Comparison of ENCODE assay signal across 1 cellular context in genomic region chr20:58366866-58367265, GRCh38.
TF ChIP-seq lines count a peak whose summit lies in the region.

No MANE protein-coding gene starts in this region.

TF ChIP-seq in IMR-90, 13 proteins besides CTCF, POLR2A, EP300 and RAD21 (continued from another document):
- TF ChIP-seq MXI1 (IDR thresholded peaks at IDR 0.05; ENCODE audit: borderline replicate concordance, low read depth, low read length) = no peak
- no peak for TF ChIP-seq RCOR1 (IDR thresholded peaks at IDR 0.05; ENCODE audit: insufficient replicate concordance, low read length)
- TF ChIP-seq CEBPB (IDR thresholded peaks at IDR 0.05; ENCODE audit: low read depth, low read length) = no peak
- no peak for TF ChIP-seq FOS (IDR thresholded peaks at IDR 0.05; ENCODE audit: low read depth, low read length)
- no peak for TF ChIP-seq BHLHE40 (IDR thresholded peaks at IDR 0.05; ENCODE audit: low read depth, low read length)
- TF ChIP-seq MAZ (IDR thresholded peaks at IDR 0.05; ENCODE audit: borderline replicate concordance, low read depth, low read length) = no peak
- TF ChIP-seq CHD1 (IDR thresholded peaks at IDR 0.05; ENCODE audit: low read depth, low read length) = no peak
- TF ChIP-seq, protein P1, sequence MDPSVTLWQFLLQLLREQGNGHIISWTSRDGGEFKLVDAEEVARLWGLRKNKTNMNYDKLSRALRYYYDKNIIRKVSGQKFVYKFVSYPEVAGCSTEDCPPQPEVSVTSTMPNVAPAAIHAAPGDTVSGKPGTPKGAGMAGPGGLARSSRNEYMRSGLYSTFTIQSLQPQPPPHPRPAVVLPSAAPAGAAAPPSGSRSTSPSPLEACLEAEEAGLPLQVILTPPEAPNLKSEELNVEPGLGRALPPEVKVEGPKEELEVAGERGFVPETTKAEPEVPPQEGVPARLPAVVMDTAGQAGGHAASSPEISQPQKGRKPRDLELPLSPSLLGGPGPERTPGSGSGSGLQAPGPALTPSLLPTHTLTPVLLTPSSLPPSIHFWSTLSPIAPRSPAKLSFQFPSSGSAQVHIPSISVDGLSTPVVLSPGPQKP (IDR thresholded peaks at IDR 0.05; ENCODE audit: borderline replicate concordance, low read depth, low read length) = no peak
- no peak for TF ChIP-seq SMC3 (IDR thresholded peaks at IDR 0.05; ENCODE audit: low read depth, low read length)
- TF ChIP-seq NFE2L2 (IDR thresholded peaks at IDR 0.05; ENCODE audit: low read depth, low read length) = no peak
TF ChIP-seq in IMR-90: peak in this region for 0.
